Comparison of ENCODE assay signal across 12 cellular contexts in the genomic region with DNA sequence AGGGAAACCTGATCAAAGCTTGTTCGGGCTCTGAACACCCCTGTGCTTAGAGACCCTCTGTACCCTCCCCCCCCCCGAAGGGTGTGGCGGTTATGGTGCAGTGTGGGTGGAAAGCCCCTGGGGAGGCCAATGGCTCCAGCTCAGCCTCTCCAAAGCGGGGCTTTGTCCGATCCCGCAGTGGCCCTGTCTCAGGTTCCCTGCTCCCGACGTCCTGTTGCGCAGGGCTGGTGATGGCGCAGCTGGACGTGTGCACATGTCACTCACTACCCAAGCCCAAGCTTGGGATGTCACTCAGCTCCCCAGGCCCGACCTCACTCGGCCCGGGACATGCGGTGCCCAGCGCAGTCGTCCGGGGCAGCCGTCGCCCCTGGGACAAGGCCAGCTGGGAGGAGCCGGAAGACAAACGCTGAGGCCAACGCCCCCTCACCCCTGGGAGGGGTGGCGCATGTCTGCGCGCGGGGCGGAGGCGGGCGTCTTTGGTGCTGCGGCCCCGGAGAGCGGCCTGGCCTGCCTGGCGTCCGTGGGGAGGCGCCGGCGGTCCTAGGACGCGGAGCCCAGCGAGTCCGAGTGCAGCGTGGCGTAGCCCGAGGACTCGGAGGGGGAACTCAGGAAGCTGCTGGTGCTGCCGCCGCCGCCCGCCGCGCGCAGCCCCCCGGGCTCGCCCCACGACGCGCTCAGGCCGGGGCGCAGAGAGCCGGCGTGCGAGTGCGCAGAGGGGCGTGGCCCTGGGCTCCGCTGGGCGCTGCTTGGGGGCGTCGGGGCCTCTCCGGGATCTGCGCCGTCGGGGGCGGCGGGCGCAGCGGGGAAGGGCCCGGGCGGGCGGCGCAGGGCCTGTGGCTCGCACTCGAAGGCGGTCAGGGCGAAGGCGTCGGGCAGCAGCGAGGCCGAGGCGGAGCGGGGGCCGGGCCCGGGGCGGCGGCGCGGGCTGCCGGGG. TPM values are rescaled to one million over a fixed set of nuclear protein-coding genes. Genes with fewer than 3 reads are reported as not detected.
A peak's percentile ranks its signal among the peaks of the same experiment; 100 is the strongest.
DNase-seq lines count a peak whose midpoint lies in the region; ATAC-seq and TF ChIP-seq lines count a peak whose summit lies in the region.
"Had no signal": no experiment of that assay in that cellular context is flagged by ENCODE, and none has a peak within 500 bp of the region (broad histone marks: within the 10 kb centered on the region; RNA-seq: fewer than 3 reads in every experiment).

No MANE protein-coding gene starts in this region.

- H4K20me1 ChIP-seq in smooth muscle cell (ENCODE audit: low read depth), result peaks cover 17% of the 10 kb centered on the region

- H3K4me2 ChIP-seq in smooth muscle cell, result peak overlapping the region; percentile 76

- DNase-seq in GM03348 (ENCODE audit: low spot score) (peak; percentile 12), WERI-Rb-1 (peak; percentile 55), smooth muscle cell (lab: John Stamatoyannopoulos, UW; ENCODE audit: unreplicated experiment) (no peak), NCI-H2029 (lab: John Stamatoyannopoulos, UW) (no peak)
- DNase-seq in activated CD4-positive, CD25-positive, alpha-beta regulatory T cell treated with anti-CD3 and anti-CD28 coated beads, Interleukin-2, amount 50 U/mL, for 72 hours, result no peak
- DNase-seq: activated CD8-positive, alpha-beta memory T cell treated with anti-CD3 and anti-CD28 coated beads, Interleukin-2, amount 50 U/mL, for 4 hours; nucleus accumbens had no signal

- no peaks in the 10 kb centered on the region for H3K79me2 ChIP-seq in smooth muscle cell (ENCODE audit: low read depth)

- H3F3A ChIP-seq in smooth muscle cell (ENCODE audit: low read depth), result peaks cover 3% of the 10 kb centered on the region

- H2AFZ ChIP-seq in smooth muscle cell (ENCODE audit: low read depth), result no peak overlapping the region

- no peak for TF ChIP-seq CTCF in WERI-Rb-1 (IDR thresholded peaks at IDR 0.05; ENCODE audit: low read depth, low read length)
- no peak for TF ChIP-seq CTCF in smooth muscle cell (IDR thresholded peaks at IDR 0.05; ENCODE audit: borderline replicate concordance, insufficient read depth, poor library complexity, severe bottlenecking)

- H3K4me3 ChIP-seq in WERI-Rb-1 (ENCODE audit: low read depth, low read length) (peak overlapping the region; percentile 23), iPS-11a (ENCODE audit: low read depth, low read length) (peak overlapping the region; percentile 13), smooth muscle cell (peak overlapping the region; percentile 26)

- H3K27me3 ChIP-seq in WERI-Rb-1 (ENCODE audit: insufficient read depth, low read depth, severe bottlenecking) (no peaks in the 10 kb centered on the region), smooth muscle cell (ENCODE audit: low read depth) (peaks cover 72% of the 10 kb centered on the region)

- H3K4me1 ChIP-seq in smooth muscle cell (ENCODE audit: low read depth), result no peaks in the 10 kb centered on the region

- no peak for ATAC-seq in GM18858 (IDR thresholded peaks at IDR 0.05; ENCODE audit: unreplicated experiment)

- H3K9me3 ChIP-seq in WERI-Rb-1 (ENCODE audit: severe bottlenecking), result no peaks in the 10 kb centered on the region
- H3K9me3 ChIP-seq in smooth muscle cell (replicated peaks; ENCODE audit: low read depth), result no peaks in the 10 kb centered on the region

- WGBS in smooth muscle cell (ENCODE audit: low lambda C conversion rate), result 17% methylated on average over 62 of the region's 98 CpGs

- H3K27ac ChIP-seq in WERI-Rb-1 (no peak overlapping the region), smooth muscle cell (ENCODE audit: low read depth) (no peak overlapping the region)

- no peak overlapping the region for H3K9ac ChIP-seq in smooth muscle cell (ENCODE audit: low read depth)

- H3K36me3 ChIP-seq in WERI-Rb-1 (no peaks in the 10 kb centered on the region; the same call in 1 of the 2 replicates), smooth muscle cell (ENCODE audit: low read depth) (no peaks in the 10 kb centered on the region)

RNA-seq across cellular contexts. Expression of gene HES3, which starts 5.1 kb away (rescaled TPM):
- total RNA-seq in smooth muscle cell, result not detected in 2 replicates
- polyA plus RNA-seq in smooth muscle cell, result not detected in 2 replicates
- total RNA-seq: bronchial epithelial cell, fibroblast of villous mesenchyme, LHCN-M2 had no signal

RNA-seq across cellular contexts. Expression of gene GPR153, which starts 11.8 kb away (rescaled TPM):
- total RNA-seq in smooth muscle cell, result 6.4 and 8.2 TPM in 2 replicates
- polyA plus RNA-seq in smooth muscle cell, result 15.5 and 15.8 TPM in 2 replicates

RNA-seq across cellular contexts. Expression of gene ICMT, which starts 13.3 kb away (rescaled TPM):
- 55.1 and 66.8 TPM in 2 replicates for total RNA-seq in smooth muscle cell
- polyA plus RNA-seq in smooth muscle cell, result 34.7 and 36.6 TPM in 2 replicates

RNA-seq across cellular contexts. Expression of gene RNF207, which starts 43.1 kb away (rescaled TPM):
- 1.8 and 4.8 TPM in 2 replicates for total RNA-seq in smooth muscle cell
- polyA plus RNA-seq in smooth muscle cell, result 2.0 and 4.0 TPM in 2 replicates

RNA-seq across cellular contexts. Expression of gene RPL22, which starts 49.7 kb away (rescaled TPM):
- total RNA-seq in smooth muscle cell, result 108 and 126 TPM in 2 replicates
- polyA plus RNA-seq in smooth muscle cell, result 108 and 117 TPM in 2 replicates

Comparison
In these comparisons a context has a peak if more than half of its experiments do, and no peak if none do; other contexts are left out.
1. DNase-seq: peak in GM03348 (single experiment) and WERI-Rb-1 (single experiment); none in smooth muscle cell (single experiment), activated CD4-positive, CD25-positive, alpha-beta regulatory T cell treated with anti-CD3 and anti-CD28 coated beads, Interleukin-2, amount 50 U/mL, for 72 hours (single experiment) and NCI-H2029 (single experiment).
2. Peak in every context shown above with its lines, with median percentiles within 50 percentile points of each other: H3K4me3 ChIP-seq.